Comparison of ENCODE assay signal across 11 cellular contexts in genomic region chr3:113212845-113213375, GRCh38. TPM values are rescaled to one million over a fixed set of nuclear protein-coding genes. Genes with fewer than 3 reads are reported as not detected.
A peak's percentile ranks its signal among the peaks of the same experiment; 100 is the strongest.
DNase-seq lines count a peak whose midpoint lies in the region; ATAC-seq, FAIRE-seq and TF ChIP-seq lines count a peak whose summit lies in the region.
"Had no signal": no experiment of that assay in that cellular context is flagged by ENCODE, and none has a peak within 500 bp of the region (broad histone marks: within the 10 kb centered on the region; RNA-seq: fewer than 3 reads in every experiment).

No MANE protein-coding gene starts in this region.

- H2BK15ac ChIP-seq in IMR-90 (ENCODE audit: low read depth, low read length) (peak overlapping the region; percentile 31; the same call in 1 of the 3 replicates), H1 (ENCODE audit: low read length) (peak overlapping the region; percentile 46; the same call in 1 of the 2 replicates)

- H2BK12ac ChIP-seq in H1 (ENCODE audit: low read depth, low read length) = peak overlapping the region; percentile 77; the same call in 1 of the 2 replicates

- DNase-seq in A673 (ENCODE audit: low spot score) = no peak
- DNase-seq in IMR-90 = no peak
- DNase-seq in H1 (ENCODE audit: low read depth in 1 of 2, low spot score in 2 of 2) = no peak
- no peak for DNase-seq in nephron progenitor cell
- DNase-seq in natural killer cell = no peak
- no peak for DNase-seq in substantia nigra (lab: John Stamatoyannopoulos, UW)
- DNase-seq: NCI-H1048 had no signal

- H3K36me3 ChIP-seq in A673 (ENCODE audit: insufficient read depth, low read length, poor library complexity, severe bottlenecking) = no peaks in the 10 kb centered on the region
- H3K36me3 ChIP-seq in IMR-90 (ENCODE audit: control insufficient read depth, insufficient read depth, low read length) = peaks cover 5% of the 10 kb centered on the region
- peaks cover 0 to 3% (median 0%) of the 10 kb centered on the region in 4 experiments; a peak in 1 of 8 replicates for H3K36me3 ChIP-seq in H1 (ENCODE audit: control insufficient read depth in 2 of 4, insufficient read depth in 4 of 4, low read length in 3 of 4)

- H3K79me1 ChIP-seq in IMR-90 (ENCODE audit: low read depth in 1 of 2, low read length in 2 of 2) = peaks cover 11% of the 10 kb centered on the region in 2 experiments; a peak in 2 of 4 replicates
- no peaks in the 10 kb centered on the region for H3K79me1 ChIP-seq in H1 (ENCODE audit: low read depth, low read length)

- H3K4ac ChIP-seq in IMR-90 (ENCODE audit: low read depth, low read length) (peak overlapping the region; percentile 87), H1 (replicated peaks; ENCODE audit: insufficient read length, low read depth, low read length) (no peak overlapping the region)

- TF ChIP-seq CTCF in A673 (conservative IDR thresholded peaks at IDR 0.05; ENCODE audit: low read depth, low read length) = no peak
- no peak for TF ChIP-seq CTCF in IMR-90 (conservative IDR thresholded peaks at IDR 0.05; ENCODE audit: low read depth, low read length)
- no peak for TF ChIP-seq CTCF in H1 (IDR thresholded peaks at IDR 0.05; ENCODE audit: control extremely low read depth in 1 of 3, insufficient read depth in 1 of 3, low read depth in 1 of 3, low read length in 3 of 3)
- TF ChIP-seq CTCF in nephron progenitor cell (IDR thresholded peaks at IDR 0.05) = no peak
- TF ChIP-seq CTCF in natural killer cell (IDR thresholded peaks at IDR 0.05) = no peak

- no peak overlapping the region for H2BK20ac ChIP-seq in IMR-90 (ENCODE audit: low read depth, low read length)
- H2BK20ac ChIP-seq in H1 (ENCODE audit: low read length) = no peak overlapping the region

- H2BK120ac ChIP-seq in IMR-90 (ENCODE audit: low read depth, low read length) (peak overlapping the region; percentile 83), H1 (replicated peaks; ENCODE audit: low read depth, low read length) (no peak overlapping the region)

- H3K27ac Mint-ChIP-seq in nephron progenitor cell (peak overlapping the region; percentile 99), natural killer cell (no peak overlapping the region)

- no peak for FAIRE-seq in H1 (lab: Jason Lieb, UNC)
- FAIRE-seq: islet of Langerhans had no signal

- intact Hi-C loops in A673 (cut with micrococcal nuclease; ENCODE audit: unreplicated experiment) = no loop called here
- intact Hi-C loops in IMR-90 (cut with micrococcal nuclease) = loop anchor here (1.0 to 5.0 kb wide), 6 partner anchors 46 to 571 kb away; partner anchors contain the start of gene CCDC80
- intact Hi-C loops in natural killer cell (cut with micrococcal nuclease) = no loop called here

- H3K4me3 Mint-ChIP-seq in nephron progenitor cell (peak overlapping the region; percentile 98), natural killer cell (no peak overlapping the region)

- peak overlapping the region; percentile 72 for H3K9ac ChIP-seq in IMR-90 (ENCODE audit: low read depth, low read length)
- peak overlapping the region in 1 of 4 experiments; percentile 20; a peak in 2 of 7 replicates for H3K9ac ChIP-seq in H1 (replicated peaks in 1 of 4; ENCODE audit: extremely low read depth in 1 of 4, low read depth in 3 of 4, low read length in 3 of 4)

- 17% methylated on average over 1 of the region's 4 CpGs; no CpG with 5 or more reads in 1 of the 2 experiments for WGBS in IMR-90 (ENCODE audit: extremely low coverage in 2 of 2, insufficient read length in 1 of 2), 2 experiments
- 58% methylated on average over 4 of the region's 4 CpGs; no CpG with 5 or more reads in 1 of the 2 experiments for WGBS in H1 (ENCODE audit: extremely low coverage in 1 of 2, insufficient coverage in 1 of 2, insufficient read length in 1 of 2, insufficient replicate concordance in 2 of 2, low coverage in 1 of 2, low lambda C conversion rate in 2 of 2, missing lambda C conversion rate in 1 of 2), 2 experiments

- no TSS peak for BruUV-seq in A673 (replicated peaks; lab: Mats Ljungman, UMichigan)
- BruUV-seq in IMR-90 (replicated peaks; lab: Mats Ljungman, UMichigan) = no TSS peak

- ATAC-seq in IMR-90 (ENCODE audit: low read depth) = no peak
- ATAC-seq in natural killer cell = no peak
- ATAC-seq in HG03520 (IDR thresholded peaks at IDR 0.05; ENCODE audit: unreplicated experiment) = no peak
- no peak for ATAC-seq in HG03378 (IDR thresholded peaks at IDR 0.05; ENCODE audit: unreplicated experiment)
- ATAC-seq: activated CD4-positive, CD25-positive, alpha-beta regulatory T cell treated with anti-CD3 and anti-CD28 coated beads, Interleukin-2, amount 50 U/mL, for 24 hours had no signal

- no peaks in the 10 kb centered on the region for H3K9me1 ChIP-seq in IMR-90 (ENCODE audit: insufficient read depth, low read length)

- dilution Hi-C loops in IMR-90 (cut with HindIII; ENCODE audit: low sequenced_read_pairs, unreplicated experiment) = no loop called here

- no peak for TF ChIP-seq EP300 in H1 (IDR thresholded peaks at IDR 0.05; ENCODE audit: borderline replicate concordance in 1 of 2, low read depth in 2 of 2, low read length in 2 of 2)

- H3K4me1 Mint-ChIP-seq in nephron progenitor cell (peaks cover 85% of the 10 kb centered on the region), natural killer cell (peaks cover 11% of the 10 kb centered on the region in 2 donors)

- CTCF ChIA-PET in A673 (lab: Charles Lee) = no interaction called here
- CTCF ChIA-PET in IMR-90 (lab: Yijun Ruan, JAX) = no interaction called here
- CTCF ChIA-PET in H1 (lab: Charles Lee; ENCODE audit: partially characterized antibody) = interaction anchor here (0.5 to 3.0 kb wide), 5 partner anchors 15 to 199 kb away, joined by 3 to 9 read pairs (median 5); no protein-coding TSS in a partner anchor

- no peaks in the 10 kb centered on the region for H3K9me3 ChIP-seq in A673 (ENCODE audit: low read depth, low read length, poor library complexity, severe bottlenecking)
- no peaks in the 10 kb centered on the region for H3K9me3 ChIP-seq in IMR-90 (ENCODE audit: control insufficient read depth, insufficient read depth, low read length)
- H3K9me3 ChIP-seq in H1 (ENCODE audit: insufficient read depth in 2 of 2, low read depth in 1 of 2, low read length in 1 of 2) = no peaks in the 10 kb centered on the region

- 0 out of 4 replicates have a peak, but pooled peaks cover 0 to 4% of the 10 kb centered on the region in 2 experiments for H3K79me2 ChIP-seq in H1 (ENCODE audit: control insufficient read depth in 1 of 2, insufficient read depth in 2 of 2, low read length in 2 of 2)

- in situ Hi-C loops in IMR-90 (cut with MboI; ENCODE audit: low sequenced_read_pairs) = no loop called here

- H3K4me1 ChIP-seq in A673 (ENCODE audit: insufficient read depth, low read length, poor library complexity, severe bottlenecking) (no peaks in the 10 kb centered on the region), IMR-90 (ENCODE audit: control insufficient read depth, insufficient read depth, low read length) (peaks cover 16% of the 10 kb centered on the region), H1 (replicated peaks in 1 of 4; ENCODE audit: control insufficient read depth in 3 of 4, insufficient read depth in 4 of 4, low read length in 3 of 4) (peaks cover 8 to 19% (median 11%) of the 10 kb centered on the region in 4 experiments; a peak in 6 of 7 replicates)

- POLR2A ChIA-PET in A673 (lab: Charles Lee; ENCODE audit: low non-redundant PET) (no interaction called here), IMR-90 (lab: Charles Lee; ENCODE audit: unreplicated experiment) (interaction anchor here (0.5 kb wide), 1 partner anchor 74 kb away, joined by 3 read pairs; no protein-coding TSS in a partner anchor), H1 (lab: Charles Lee; ENCODE audit: partially characterized antibody) (no interaction called here)

- TF ChIP-seq POLR2A in IMR-90 (IDR thresholded peaks at IDR 0.05; ENCODE audit: low read depth, low read length) (no peak), H1 (IDR thresholded peaks at IDR 0.05; ENCODE audit: control extremely low read depth in 1 of 2, low read depth in 2 of 2, low read length in 2 of 2) (no peak)

- H2AFZ ChIP-seq in IMR-90 (replicated peaks; ENCODE audit: low read length, poor library complexity) = peak overlapping the region; percentile 93
- no peak overlapping the region for H2AFZ ChIP-seq in H1 (ENCODE audit: low read length)

- no peak overlapping the region for H3K27ac ChIP-seq in A673 (ENCODE audit: low read depth, low read length, poor library complexity, severe bottlenecking)
- H3K27ac ChIP-seq in IMR-90 (ENCODE audit: insufficient read depth, low read length) = peak overlapping the region; percentile 80
- no peak overlapping the region for H3K27ac ChIP-seq in H1 (ENCODE audit: low read depth, low read length)
- no peak overlapping the region for H3K27ac ChIP-seq in substantia nigra (ENCODE audit: low read depth, low read length, poor library complexity, severe bottlenecking)

- H4K91ac ChIP-seq in IMR-90 (ENCODE audit: insufficient read depth, low read depth, low read length) (peak overlapping the region; percentile 95), H1 (replicated peaks; ENCODE audit: insufficient read length, low read length) (no peak overlapping the region)

- H3K4me2 ChIP-seq in IMR-90 (ENCODE audit: low read depth, low read length) = peak overlapping the region; percentile 98
- H3K4me2 ChIP-seq in H1 (ENCODE audit: insufficient read depth in 1 of 2, low read depth in 2 of 2, low read length in 2 of 2) = peak overlapping the region; percentile 83 to 99

- no peaks in the 10 kb centered on the region for H3K9me3 Mint-ChIP-seq in nephron progenitor cell
- H3K9me3 Mint-ChIP-seq in natural killer cell = no peaks in the 10 kb centered on the region

- H3K4me3 ChIP-seq in A673 (ENCODE audit: low read depth, low read length, poor library complexity, severe bottlenecking) (peak overlapping the region; percentile 72), IMR-90 (ENCODE audit: insufficient read depth, low read depth, low read length) (peak overlapping the region; percentile 76), H1 (ENCODE audit: extremely low read depth in 1 of 4, insufficient read depth in 2 of 4, low read depth in 3 of 4, low read length in 4 of 4) (peak overlapping the region; percentile 62 to 96 (median 85))

- H3K23ac ChIP-seq in IMR-90 (ENCODE audit: low read depth, low read length) (peak overlapping the region; percentile 91), H1 (ENCODE audit: insufficient read length) (no peak overlapping the region)

- no peak overlapping the region; the same call in 1 of the 2 replicates for H4K5ac ChIP-seq in IMR-90 (ENCODE audit: low read depth, low read length)
- no peak overlapping the region for H4K5ac ChIP-seq in H1 (ENCODE audit: insufficient read length, low read depth, low read length)

- H3K27me3 Mint-ChIP-seq in nephron progenitor cell (ENCODE audit: low read depth, poor library complexity) (no peaks in the 10 kb centered on the region), natural killer cell (ENCODE audit: low read depth in 2 of 2) (peaks cover 52 to 91% of the 10 kb centered on the region in 2 donors)

- H4K20me1 ChIP-seq in IMR-90 (ENCODE audit: insufficient read depth, low read length) (no peaks in the 10 kb centered on the region), H1 (replicated peaks in 1 of 2; ENCODE audit: control insufficient read depth in 1 of 2, insufficient read depth in 2 of 2, low read length in 2 of 2) (no peaks in the 10 kb centered on the region)

- TF ChIP-seq RAD21 in IMR-90 (IDR thresholded peaks at IDR 0.05; ENCODE audit: low read length) (no peak), H1 (IDR thresholded peaks at IDR 0.05 in 1 of 2, conservative IDR thresholded peaks at IDR 0.05 in 1 of 2; ENCODE audit: low read depth in 2 of 2, low read length in 2 of 2) (no peak)

- H3K36me3 Mint-ChIP-seq in nephron progenitor cell (ENCODE audit: low read depth) (peaks cover 58% of the 10 kb centered on the region), natural killer cell (no peaks in the 10 kb centered on the region)

- H3K56ac ChIP-seq in IMR-90 (ENCODE audit: extremely low read depth, insufficient read depth, low read length) (peak overlapping the region; percentile 69), H1 (replicated peaks; ENCODE audit: insufficient read length, low read depth, low read length) (no peak overlapping the region)

- H2AK5ac ChIP-seq in IMR-90 (ENCODE audit: low read depth, low read length) (0 out of 2 replicates have a peak overlapping the region, but pooled peaks have one; percentile 32), H1 (ENCODE audit: low read depth, low read length) (no peak overlapping the region)

- H2BK5ac ChIP-seq in IMR-90 (ENCODE audit: low read depth, low read length, poor library complexity, severe bottlenecking) (no peak overlapping the region), H1 (ENCODE audit: low read depth, low read length) (peak overlapping the region; percentile 37; the same call in 1 of the 2 replicates)

- H3K27me3 ChIP-seq in A673 (replicated peaks; ENCODE audit: insufficient read depth, low read depth, low read length, poor library complexity) (peaks cover 9% of the 10 kb centered on the region), IMR-90 (ENCODE audit: control insufficient read depth, insufficient read depth, low read length) (no peaks in the 10 kb centered on the region; the same call in 1 of the 2 replicates), H1 (replicated peaks in 1 of 4; ENCODE audit: control insufficient read depth in 3 of 4, extremely low read depth in 1 of 4, insufficient read depth in 3 of 4, low read length in 3 of 4) (peaks cover 0 to 21% (median 15%) of the 10 kb centered on the region in 4 experiments; a peak in 6 of 7 replicates)

- H4K8ac ChIP-seq in IMR-90 (ENCODE audit: low read depth in 2 of 2, low read length in 2 of 2) (peak overlapping the region; percentile 62 to 64; a peak in 2 of 4 replicates), H1 (ENCODE audit: extremely low read depth, insufficient read depth, low read length) (no peak overlapping the region)

- H3K14ac ChIP-seq in IMR-90 (replicated peaks; ENCODE audit: low read depth, low read length) (peak overlapping the region; percentile 97; the same call in 1 of the 2 replicates), H1 (ENCODE audit: insufficient read length) (no peak overlapping the region)

- H3K18ac ChIP-seq in IMR-90 (ENCODE audit: low read depth, low read length) = peak overlapping the region; percentile 91; the same call in 1 of the 2 replicates
- peak overlapping the region; percentile 25; the same call in 1 of the 2 replicates for H3K18ac ChIP-seq in H1 (ENCODE audit: extremely low read depth, low read length)

- peaks cover 23% of the 10 kb centered on the region for H3K23me2 ChIP-seq in H1 (ENCODE audit: low read depth, low read length)

- H2AK9ac ChIP-seq in IMR-90 (replicated peaks; ENCODE audit: low read depth, low read length, poor library complexity) = peak overlapping the region; percentile 18

RNA-seq across cellular contexts. Expression of gene BOC, which starts 1.6 kb away (rescaled TPM):
- total RNA-seq in A673 (2021) (1.2 and 1.7 TPM in 2 replicates), IMR-90 (2012; rRNA removed) (5.3 and 6.8 TPM in 2 replicates), natural killer cell (under 1 TPM in 1 of 3 donors, not detected in 2; 0.10 TPM)
- polyA plus RNA-seq in IMR-90 (2012; rRNA removed) (13.6 and 15.2 TPM in 2 replicates), H1 (2011; rRNA removed) (9.3 and 10.6 TPM in 2 replicates)
- polyA plus RNA-seq in IMR-90 (2012; cell fraction: cytosol; rRNA removed) = 7.2 and 13.2 TPM in 2 replicates
- 15.6 and 22.1 TPM in 2 replicates for polyA plus RNA-seq in IMR-90 (2012; cell fraction: nucleus; rRNA removed; ENCODE audit: low replicate concordance)
- total RNA-seq in H1 (2021; fragmentation: NEBNext Ultra II Directional; extraction: Animal tissue kit (Norgen Biotek cat#: 25700)) = 6.0 and 6.9 TPM in 2 replicates
- 10.6 TPM for polyA plus RNA-seq in H1 (2011; cell fraction: cytosol; rRNA removed)
- 25.7 TPM for polyA plus RNA-seq in H1 (2011; cell fraction: nucleus; rRNA removed)
- 6.0 to 8.6 TPM (median 8.3 TPM) in 4 replicates for polyA plus RNA-seq in H1 (2012, experiment 1 of 2)
- polyA plus RNA-seq in H1 (2012, experiment 2 of 2) = 6.4 TPM
- polyA plus RNA-seq in H1 (2013, experiment 1 of 2) = 5.4 TPM
- 4.9 TPM for polyA plus RNA-seq in H1 (2013, experiment 2 of 2)
- 14.2 and 17.4 TPM in 2 replicates for polyA minus RNA-seq in H1 (2011; rRNA and poly(A)+ RNA removed)
- 5.9 TPM for polyA minus RNA-seq in H1 (2011; cell fraction: cytosol; rRNA and poly(A)+ RNA removed)
- 29.7 TPM for polyA minus RNA-seq in H1 (2011; cell fraction: nucleus; rRNA and poly(A)+ RNA removed)
